In genomic region chr3:129305592-129306091, GRCh38 we compare ENCODE assay signal across 9 cellular contexts. TPM values are rescaled to one million over a fixed set of nuclear protein-coding genes. Genes with fewer than 3 reads are reported as not detected.
DNase-seq lines count a peak whose midpoint lies in the region; ATAC-seq and TF ChIP-seq lines count a peak whose summit lies in the region.
"Had no signal": no experiment of that assay in that cellular context is flagged by ENCODE, and none has a peak within 500 bp of the region (broad histone marks: within the 10 kb centered on the region; RNA-seq: fewer than 3 reads in every experiment).

No MANE protein-coding gene starts in this region.

- H3K4me3 Mint-ChIP-seq in activated CD4-positive, alpha-beta T cell treated with anti-CD3 and anti-CD28 coated beads for 36 hours, result peak overlapping the region; percentile 23

- H3K27me3 ChIP-seq in left lung, result no peaks in the 10 kb centered on the region

- no peaks in the 10 kb centered on the region for H3K27me3 Mint-ChIP-seq in activated CD4-positive, alpha-beta T cell treated with anti-CD3 and anti-CD28 coated beads for 36 hours

- peak; percentile 70 for DNase-seq in activated CD4-positive, alpha-beta T cell treated with anti-CD3 and anti-CD28 coated beads for 36 hours
- DNase-seq in activated CD4-positive, alpha-beta T cell treated with anti-CD3 and anti-CD28 coated beads, Interleukin-2, amount 50 U/mL, for 1 hour, result no peak
- DNase-seq in NCI-H526 treated with DMSO at 0.1 percent for 48 hours (lab: John Stamatoyannopoulos, UW) (peak; percentile 88), dermis blood vessel endothelial cell (peak; percentile 59), left lung (peak; percentile 93 to 95), SW 1271 (lab: John Stamatoyannopoulos, UW) (no peak)
- peak; percentile 34 to 54 for DNase-seq in stimulated activated CD4-positive, alpha-beta T cell treated with anti-CD3 and anti-CD28 coated beads, Interleukin-4, amount 100 ng/mL, for 4 hours
- no peak for DNase-seq in stimulated activated naive CD4-positive, alpha-beta T cell treated with Interleukin-2 at 50 U/mL for 16 hours (lab: John Stamatoyannopoulos, UW)

- intact Hi-C loops in activated CD4-positive, alpha-beta T cell treated with anti-CD3 and anti-CD28 coated beads for 36 hours (cut with DNase I, micrococcal nuclease), result no loop called here
- intact Hi-C loops in left lung (cut with DNase I), result no loop called here

- peaks cover 0 to 31% of the 10 kb centered on the region in 2 donors for H3K4me1 ChIP-seq in left lung

- POLR2A ChIA-PET in activated CD4-positive, alpha-beta T cell treated with anti-CD3 and anti-CD28 coated beads for 36 hours (lab: Charles Lee), result no interaction called here

- H3K27ac Mint-ChIP-seq in activated CD4-positive, alpha-beta T cell treated with anti-CD3 and anti-CD28 coated beads for 36 hours, result peak overlapping the region; percentile 76

- CTCF ChIA-PET in activated CD4-positive, alpha-beta T cell treated with anti-CD3 and anti-CD28 coated beads for 36 hours (lab: Charles Lee), result interaction anchor here (0.6 to 1.4 kb wide), 2 partner anchors 12 to 72 kb away, joined by 3 to 4 read pairs; no protein-coding TSS in a partner anchor

- no peak for TF ChIP-seq CTCF in left lung (IDR thresholded peaks at IDR 0.05)

- H3K36me3 Mint-ChIP-seq in activated CD4-positive, alpha-beta T cell treated with anti-CD3 and anti-CD28 coated beads for 36 hours (ENCODE audit: low read depth), result peaks cover 27% of the 10 kb centered on the region

- peaks cover 0 to 39% of the 10 kb centered on the region in 2 donors for H3K36me3 ChIP-seq in left lung

- H3K4me3 ChIP-seq in left lung, result peak overlapping the region; percentile 8 to 33

- H3K4me1 Mint-ChIP-seq in activated CD4-positive, alpha-beta T cell treated with anti-CD3 and anti-CD28 coated beads for 36 hours, result peaks cover 38% of the 10 kb centered on the region

- ATAC-seq in activated CD4-positive, alpha-beta T cell treated with anti-CD3 and anti-CD28 coated beads for 36 hours, result peak; percentile 60
- ATAC-seq in left lung, result peak; percentile 95

- H3K9me3 ChIP-seq in left lung, result no peaks in the 10 kb centered on the region

- H3K9me3 Mint-ChIP-seq in activated CD4-positive, alpha-beta T cell treated with anti-CD3 and anti-CD28 coated beads for 36 hours (ENCODE audit: low read depth), result no peaks in the 10 kb centered on the region

- H3K27ac ChIP-seq in left lung, result peak overlapping the region; percentile 72 to 79
- H3K27ac ChIP-seq: C4-2B had no signal

RNA-seq across cellular contexts. Expression of gene HMCES, which starts 27.0 kb away (rescaled TPM):
- total RNA-seq in activated CD4-positive, alpha-beta T cell treated with anti-CD3 and anti-CD28 coated beads for 36 hours, result 10 to 100 TPM; 43.1 to 56.7 TPM
- total RNA-seq in dermis blood vessel endothelial cell, result 31.3 and 40.0 TPM in 2 replicates
- 10 to 100 TPM; 32.9 to 34.9 TPM for total RNA-seq in left lung

RNA-seq across cellular contexts. Expression of gene COPG1, which starts 56.2 kb away (rescaled TPM):
- 100 to 1,000 TPM; 120 to 142 TPM for total RNA-seq in activated CD4-positive, alpha-beta T cell treated with anti-CD3 and anti-CD28 coated beads for 36 hours
- total RNA-seq in dermis blood vessel endothelial cell, result 225 and 267 TPM in 2 replicates
- total RNA-seq in left lung, result 100 to 1,000 TPM; 211 to 231 TPM

Comparison
In these comparisons a context has a peak if more than half of its experiments do, and no peak if none do; other contexts are left out.
1. DNase-seq: peak in activated CD4-positive, alpha-beta T cell treated with anti-CD3 and anti-CD28 coated beads for 36 hours (single experiment), NCI-H526 treated with DMSO at 0.1 percent for 48 hours (single experiment), dermis blood vessel endothelial cell (single experiment), left lung (2 of 2) and stimulated activated CD4-positive, alpha-beta T cell treated with anti-CD3 and anti-CD28 coated beads, Interleukin-4, amount 100 ng/mL, for 4 hours (2 of 2); none in activated CD4-positive, alpha-beta T cell treated with anti-CD3 and anti-CD28 coated beads, Interleukin-2, amount 50 U/mL, for 1 hour (single experiment), stimulated activated naive CD4-positive, alpha-beta T cell treated with Interleukin-2 at 50 U/mL for 16 hours (single experiment) and SW 1271 (0 of 2).